In the genomic region with DNA sequence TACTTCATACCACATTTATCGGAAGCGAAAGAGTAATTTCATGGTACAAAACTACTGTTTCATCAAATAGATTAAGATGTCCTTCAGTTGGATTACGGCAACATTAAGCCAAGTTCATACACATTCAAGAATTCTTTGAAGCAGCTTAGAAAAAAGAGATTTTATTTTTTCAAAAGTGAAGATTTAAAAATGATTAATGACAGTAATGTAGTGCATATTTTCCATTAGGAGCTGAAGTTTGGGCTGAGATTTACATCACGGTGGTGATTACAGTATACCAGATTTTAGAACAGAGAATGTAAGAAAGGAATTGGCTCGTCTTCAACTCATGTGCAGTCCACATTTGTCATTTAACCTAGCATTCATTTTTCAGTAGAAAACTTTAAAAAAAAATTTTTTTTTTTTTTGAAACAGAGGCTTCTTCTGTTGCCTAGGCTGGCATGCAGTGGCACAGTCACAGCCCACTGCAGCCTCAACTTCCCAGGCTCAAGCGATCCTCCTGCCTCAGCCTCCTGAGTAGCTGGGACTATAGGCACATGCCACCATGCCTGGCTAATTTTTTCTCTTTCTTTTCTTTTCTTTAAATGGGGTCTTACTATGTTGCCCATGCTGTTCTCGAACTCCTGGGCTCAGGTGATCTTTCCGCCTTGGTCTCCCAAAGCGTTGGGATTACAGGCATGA, we compare ENCODE assay signal across 1 cellular context.
TF ChIP-seq lines count a peak whose summit lies in the region.

No MANE protein-coding gene starts in this region.

TF ChIP-seq in SK-N-SH treated with all-trans-retinoic acid at 6 μM for 48 hours, 23 proteins besides CTCF, POLR2A, EP300 and RAD21 (continued from another document):
- TF ChIP-seq, protein P1, sequence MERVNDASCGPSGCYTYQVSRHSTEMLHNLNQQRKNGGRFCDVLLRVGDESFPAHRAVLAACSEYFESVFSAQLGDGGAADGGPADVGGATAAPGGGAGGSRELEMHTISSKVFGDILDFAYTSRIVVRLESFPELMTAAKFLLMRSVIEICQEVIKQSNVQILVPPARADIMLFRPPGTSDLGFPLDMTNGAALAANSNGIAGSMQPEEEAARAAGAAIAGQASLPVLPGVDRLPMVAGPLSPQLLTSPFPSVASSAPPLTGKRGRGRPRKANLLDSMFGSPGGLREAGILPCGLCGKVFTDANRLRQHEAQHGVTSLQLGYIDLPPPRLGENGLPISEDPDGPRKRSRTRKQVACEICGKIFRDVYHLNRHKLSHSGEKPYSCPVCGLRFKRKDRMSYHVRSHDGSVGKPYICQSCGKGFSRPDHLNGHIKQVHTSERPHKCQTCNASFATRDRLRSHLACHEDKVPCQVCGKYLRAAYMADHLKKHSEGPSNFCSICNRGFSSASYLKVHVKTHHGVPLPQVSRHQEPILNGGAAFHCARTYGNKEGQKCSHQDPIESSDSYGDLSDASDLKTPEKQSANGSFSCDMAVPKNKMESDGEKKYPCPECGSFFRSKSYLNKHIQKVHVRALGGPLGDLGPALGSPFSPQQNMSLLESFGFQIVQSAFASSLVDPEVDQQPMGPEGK (CRISPR knock-in tag; IDR thresholded peaks at IDR 0.05; ENCODE audit: borderline replicate concordance) = no peak
- TF ChIP-seq, protein P2, sequence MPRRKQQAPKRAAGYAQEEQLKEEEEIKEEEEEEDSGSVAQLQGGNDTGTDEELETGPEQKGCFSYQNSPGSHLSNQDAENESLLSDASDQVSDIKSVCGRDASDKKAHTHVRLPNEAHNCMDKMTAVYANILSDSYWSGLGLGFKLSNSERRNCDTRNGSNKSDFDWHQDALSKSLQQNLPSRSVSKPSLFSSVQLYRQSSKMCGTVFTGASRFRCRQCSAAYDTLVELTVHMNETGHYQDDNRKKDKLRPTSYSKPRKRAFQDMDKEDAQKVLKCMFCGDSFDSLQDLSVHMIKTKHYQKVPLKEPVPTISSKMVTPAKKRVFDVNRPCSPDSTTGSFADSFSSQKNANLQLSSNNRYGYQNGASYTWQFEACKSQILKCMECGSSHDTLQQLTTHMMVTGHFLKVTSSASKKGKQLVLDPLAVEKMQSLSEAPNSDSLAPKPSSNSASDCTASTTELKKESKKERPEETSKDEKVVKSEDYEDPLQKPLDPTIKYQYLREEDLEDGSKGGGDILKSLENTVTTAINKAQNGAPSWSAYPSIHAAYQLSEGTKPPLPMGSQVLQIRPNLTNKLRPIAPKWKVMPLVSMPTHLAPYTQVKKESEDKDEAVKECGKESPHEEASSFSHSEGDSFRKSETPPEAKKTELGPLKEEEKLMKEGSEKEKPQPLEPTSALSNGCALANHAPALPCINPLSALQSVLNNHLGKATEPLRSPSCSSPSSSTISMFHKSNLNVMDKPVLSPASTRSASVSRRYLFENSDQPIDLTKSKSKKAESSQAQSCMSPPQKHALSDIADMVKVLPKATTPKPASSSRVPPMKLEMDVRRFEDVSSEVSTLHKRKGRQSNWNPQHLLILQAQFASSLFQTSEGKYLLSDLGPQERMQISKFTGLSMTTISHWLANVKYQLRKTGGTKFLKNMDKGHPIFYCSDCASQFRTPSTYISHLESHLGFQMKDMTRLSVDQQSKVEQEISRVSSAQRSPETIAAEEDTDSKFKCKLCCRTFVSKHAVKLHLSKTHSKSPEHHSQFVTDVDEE (CRISPR knock-in tag; IDR thresholded peaks at IDR 0.05) = no peak
- TF ChIP-seq ZNF565 (CRISPR knock-in tag; conservative IDR thresholded peaks at IDR 0.05; ENCODE audit: low read depth) (no peak), ISL1 (CRISPR knock-in tag; IDR thresholded peaks at IDR 0.05) (no peak), ZNF70 (CRISPR knock-in tag; IDR thresholded peaks at IDR 0.05) (no peak), CSDC2 (CRISPR knock-in tag; IDR thresholded peaks at IDR 0.05) (no peak), TOX (CRISPR knock-in tag; IDR thresholded peaks at IDR 0.05; ENCODE audit: borderline replicate concordance) (no peak), OSR1 (CRISPR knock-in tag; IDR thresholded peaks at IDR 0.05) (no peak), TCF4 (CRISPR knock-in tag; IDR thresholded peaks at IDR 0.05; ENCODE audit: borderline replicate concordance) (no peak), PPARA (CRISPR knock-in tag; IDR thresholded peaks at IDR 0.05; ENCODE audit: borderline replicate concordance) (no peak), ZNF8 (CRISPR knock-in tag; IDR thresholded peaks at IDR 0.05) (no peak)
- TF ChIP-seq, protein P3, sequence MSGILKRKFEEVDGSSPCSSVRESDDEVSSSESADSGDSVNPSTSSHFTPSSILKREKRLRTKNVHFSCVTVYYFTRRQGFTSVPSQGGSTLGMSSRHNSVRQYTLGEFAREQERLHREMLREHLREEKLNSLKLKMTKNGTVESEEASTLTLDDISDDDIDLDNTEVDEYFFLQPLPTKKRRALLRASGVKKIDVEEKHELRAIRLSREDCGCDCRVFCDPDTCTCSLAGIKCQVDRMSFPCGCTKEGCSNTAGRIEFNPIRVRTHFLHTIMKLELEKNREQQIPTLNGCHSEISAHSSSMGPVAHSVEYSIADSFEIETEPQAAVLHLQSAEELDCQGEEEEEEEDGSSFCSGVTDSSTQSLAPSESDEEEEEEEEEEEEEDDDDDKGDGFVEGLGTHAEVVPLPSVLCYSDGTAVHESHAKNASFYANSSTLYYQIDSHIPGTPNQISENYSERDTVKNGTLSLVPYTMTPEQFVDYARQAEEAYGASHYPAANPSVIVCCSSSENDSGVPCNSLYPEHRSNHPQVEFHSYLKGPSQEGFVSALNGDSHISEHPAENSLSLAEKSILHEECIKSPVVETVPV (CRISPR knock-in tag; IDR thresholded peaks at IDR 0.05) = no peak
TF ChIP-seq in SK-N-SH treated with all-trans-retinoic acid at 6 μM for 48 hours: peak in this region for 0.
